In the genomic region with DNA sequence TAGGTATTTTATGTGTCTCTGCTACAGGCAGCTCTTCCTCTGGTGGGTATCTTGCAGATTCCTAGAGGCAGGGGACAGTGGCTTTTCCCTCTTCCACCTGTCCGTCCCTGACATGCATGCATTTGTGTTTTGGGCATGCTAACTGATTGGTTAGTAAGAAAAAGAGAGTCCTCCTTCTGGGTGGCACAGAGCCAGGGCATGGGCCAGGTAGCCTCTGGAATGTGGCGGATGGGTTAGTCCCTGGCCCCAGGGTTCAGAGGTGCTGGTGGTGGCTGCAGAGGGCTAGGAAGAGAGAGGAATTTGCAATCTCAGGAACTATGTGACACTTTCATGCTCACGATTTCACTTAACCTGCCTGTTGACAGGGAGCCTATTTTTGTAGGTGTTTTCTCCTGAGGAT, we compare ENCODE assay signal across 21 cellular contexts. TPM values are rescaled to one million over a fixed set of nuclear protein-coding genes. Genes with fewer than 3 reads are reported as not detected.
DNase-seq lines count a peak whose midpoint lies in the region; ATAC-seq lines count a peak whose summit lies in the region.
"Had no signal": no experiment of that assay in that cellular context is flagged by ENCODE, and none has a peak within 500 bp of the region (broad histone marks: within the 10 kb centered on the region; RNA-seq: fewer than 3 reads in every experiment).

No MANE protein-coding gene starts in this region.

- DNase-seq in kidney tubule cell (ENCODE audit: low spot score) (peak; percentile 32), mesenteric fat pad (ENCODE audit: low spot score) (peak; percentile 51), cardiac septum (ENCODE audit: low spot score) (no peak), DMS79 (lab: John Stamatoyannopoulos, UW) (no peak)
- DNase-seq: 8988T; ACHN; BE2C; C1 segment of cervical spinal cord; CD4-positive, alpha-beta memory T cell; CD4-positive, CD25-positive, alpha-beta regulatory T cell; CD8-positive, alpha-beta memory T cell; COR-L47; DMS 273 treated with DMSO at 0.1 percent for 48 hours; DMS153; DMS53; DMS79 treated with DMSO at 0.1 percent for 48 hours; GDM1 had no signal

- intact Hi-C loops in cardiac septum (cut with DNase I): no loop called here

- no peak for ATAC-seq in GM21576 (IDR thresholded peaks at IDR 0.05; ENCODE audit: unreplicated experiment)
- ATAC-seq: GM12878 had no signal

RNA-seq across cellular contexts. Expression of gene MS4A15, which starts 5.8 kb away (rescaled TPM):
- not detected for total RNA-seq in mesenteric fat pad
- total RNA-seq in cardiac septum: not detected
- total RNA-seq: A673; CD4-positive, alpha-beta memory T cell; CD4-positive, CD25-positive, alpha-beta regulatory T cell; CD8-positive, alpha-beta memory T cell; G401 had no signal

RNA-seq across cellular contexts. Expression of gene MS4A18, which starts 26.4 kb away (rescaled TPM):
- total RNA-seq in mesenteric fat pad (not detected), cardiac septum (not detected)
- total RNA-seq: A673; CD4-positive, alpha-beta memory T cell; CD4-positive, CD25-positive, alpha-beta regulatory T cell; CD8-positive, alpha-beta memory T cell; G401; GM12878 had no signal

RNA-seq across cellular contexts. Expression of gene MS4A10, which starts 34.2 kb away (rescaled TPM):
- total RNA-seq in mesenteric fat pad: not detected
- not detected for total RNA-seq in cardiac septum
- total RNA-seq: A673; CD4-positive, alpha-beta memory T cell; CD4-positive, CD25-positive, alpha-beta regulatory T cell; CD8-positive, alpha-beta memory T cell; G401; GM12878 had no signal

RNA-seq across cellular contexts. Expression of gene MS4A8, which starts 51.5 kb away (rescaled TPM):
- 0.48 TPM for total RNA-seq in mesenteric fat pad
- not detected for total RNA-seq in cardiac septum
- total RNA-seq: CD4-positive, alpha-beta memory T cell; CD4-positive, CD25-positive, alpha-beta regulatory T cell; CD8-positive, alpha-beta memory T cell; G401; GM12878 had no signal

Comparison
In these comparisons a context has a peak if more than half of its experiments do, and no peak if none do; other contexts are left out.
1. DNase-seq: peak in kidney tubule cell (single experiment) and mesenteric fat pad (single experiment); none in cardiac septum (single experiment) and DMS79 (single experiment).